9 cellular contexts compared by ENCODE assay signal in genomic region chr19:57803265-57803593, GRCh38. TPM values are rescaled to one million over a fixed set of nuclear protein-coding genes. Genes with fewer than 3 reads are reported as not detected.
DNase-seq lines count a peak whose midpoint lies in the region; ATAC-seq and TF ChIP-seq lines count a peak whose summit lies in the region.
"Had no signal": no experiment of that assay in that cellular context is flagged by ENCODE, and none has a peak within 500 bp of the region (broad histone marks: within the 10 kb centered on the region; RNA-seq: fewer than 3 reads in every experiment).

No MANE protein-coding gene starts in this region.

- TF ChIP-seq CTCF in LNCaP clone FGC (IDR thresholded peaks at IDR 0.05; ENCODE audit: control insufficient read depth, extremely low read depth, insufficient read depth) (no peak), endodermal cell (conservative IDR thresholded peaks at IDR 0.05) (no peak)

- POLR2A ChIA-PET in naive thymus-derived CD4-positive, alpha-beta T cell (lab: Charles Lee) = no interaction called here

- peaks cover 4% of the 10 kb centered on the region for H3K9me3 ChIP-seq in endodermal cell (ENCODE audit: control insufficient read depth, low read length)
- no peaks in the 10 kb centered on the region for H3K9me3 ChIP-seq in naive thymus-derived CD4-positive, alpha-beta T cell (ENCODE audit: control insufficient read depth in 2 of 3, low read length in 3 of 3)

- no peak for ATAC-seq in naive thymus-derived CD4-positive, alpha-beta T cell
- ATAC-seq in HG03280 (IDR thresholded peaks at IDR 0.05; ENCODE audit: unreplicated experiment) = no peak
- no peak for ATAC-seq in GM18870 (IDR thresholded peaks at IDR 0.05; ENCODE audit: unreplicated experiment)

- H3K36me3 Mint-ChIP-seq in endodermal cell (ENCODE audit: low read depth) = peaks cover 29% of the 10 kb centered on the region
- peaks cover 10 to 50% (median 46%) of the 10 kb centered on the region in 5 donors for H3K36me3 Mint-ChIP-seq in naive thymus-derived CD4-positive, alpha-beta T cell

- H3K27me3 ChIP-seq in ACC112 (ENCODE audit: insufficient read depth, low read length) = no peaks in the 10 kb centered on the region
- H3K27me3 ChIP-seq in endodermal cell (ENCODE audit: control insufficient read depth, insufficient read depth, low read length, poor library complexity, severe bottlenecking) = no peaks in the 10 kb centered on the region
- no peaks in the 10 kb centered on the region for H3K27me3 ChIP-seq in naive thymus-derived CD4-positive, alpha-beta T cell (ENCODE audit: control insufficient read depth in 2 of 2, insufficient read depth in 2 of 2, low read length in 2 of 2)

- CTCF ChIA-PET in naive thymus-derived CD4-positive, alpha-beta T cell (lab: Charles Lee) = no interaction called here

- 3 to 5% methylated on average over 6 of the region's 6 CpGs for WGBS in endodermal cell (ENCODE audit: insufficient coverage in 1 of 2, insufficient read length in 1 of 2), 2 experiments

- H3K27ac ChIP-seq in ACC112 (ENCODE audit: low read depth, low read length) = peak overlapping the region; percentile 47
- H3K27ac ChIP-seq in endodermal cell (ENCODE audit: low read depth, low read length) = peak overlapping the region; percentile 98
- H3K27ac ChIP-seq in naive thymus-derived CD4-positive, alpha-beta T cell (ENCODE audit: low read depth, low read length) = peak overlapping the region; percentile 57

- H3K4me1 Mint-ChIP-seq in endodermal cell = peaks cover 47% of the 10 kb centered on the region
- H3K4me1 Mint-ChIP-seq in naive thymus-derived CD4-positive, alpha-beta T cell = peaks cover 19 to 38% (median 34%) of the 10 kb centered on the region in 7 donors

- H3K27ac Mint-ChIP-seq in endodermal cell = peak overlapping the region; percentile 99
- peak overlapping the region in 7 of 9 donors; percentile 37 to 87 (median 75) for H3K27ac Mint-ChIP-seq in naive thymus-derived CD4-positive, alpha-beta T cell

- H3K9me3 Mint-ChIP-seq in endodermal cell = peaks cover under 1% of the 10 kb centered on the region
- H3K9me3 Mint-ChIP-seq in naive thymus-derived CD4-positive, alpha-beta T cell = peaks cover 0 to 23% (median 0%) of the 10 kb centered on the region in 11 donors

- H3K4me3 ChIP-seq in ACC112 (ENCODE audit: low read depth, low read length) = peak overlapping the region; percentile 78
- peak overlapping the region; percentile 51 for H3K4me3 ChIP-seq in LNCaP clone FGC (ENCODE audit: low read depth, low read length)
- peak overlapping the region; percentile 83 for H3K4me3 ChIP-seq in endodermal cell (ENCODE audit: low read length)
- peak overlapping the region; percentile 43 for H3K4me3 ChIP-seq in naive thymus-derived CD4-positive, alpha-beta T cell (ENCODE audit: low read length)

- intact Hi-C loops in naive thymus-derived CD4-positive, alpha-beta T cell (cut with micrococcal nuclease) = no loop called here

- H3K79me2 ChIP-seq in ACC112 (ENCODE audit: control insufficient read depth, insufficient read depth, low read length, unreplicated experiment) = no peaks in the 10 kb centered on the region

- no peaks in the 10 kb centered on the region for H3K27me3 Mint-ChIP-seq in endodermal cell (ENCODE audit: insufficient read depth)
- no peaks in the 10 kb centered on the region for H3K27me3 Mint-ChIP-seq in naive thymus-derived CD4-positive, alpha-beta T cell

- peaks cover 6% of the 10 kb centered on the region for H3K4me1 ChIP-seq in ACC112 (ENCODE audit: control insufficient read depth, insufficient read depth, low read length, unreplicated experiment)
- peaks cover 8% of the 10 kb centered on the region for H3K4me1 ChIP-seq in endodermal cell (ENCODE audit: control insufficient read depth, insufficient read depth, low read length)
- H3K4me1 ChIP-seq in naive thymus-derived CD4-positive, alpha-beta T cell (ENCODE audit: control insufficient read depth in 2 of 2, insufficient read depth in 2 of 2, low read length in 2 of 2) = peaks cover 0 to 11% of the 10 kb centered on the region in 2 donors

- peaks cover 6% of the 10 kb centered on the region; the same call in 1 of the 2 replicates for H3K36me3 ChIP-seq in ACC112 (ENCODE audit: insufficient read depth, low read length)
- peaks cover 31% of the 10 kb centered on the region for H3K36me3 ChIP-seq in endodermal cell (ENCODE audit: control insufficient read depth, insufficient read depth, low read length)
- peaks cover 0 to 8% (median 0%) of the 10 kb centered on the region in 3 experiments for H3K36me3 ChIP-seq in naive thymus-derived CD4-positive, alpha-beta T cell (ENCODE audit: control insufficient read depth in 2 of 3, insufficient read depth in 3 of 3, low read length in 3 of 3)

- H3K9ac ChIP-seq in endodermal cell (ENCODE audit: extremely low read depth, low read length, poor library complexity, severe bottlenecking) = peak overlapping the region; percentile 94

- H3K4me3 Mint-ChIP-seq in endodermal cell = peak overlapping the region; percentile 73
- peak overlapping the region; percentile 56 to 90 (median 84) for H3K4me3 Mint-ChIP-seq in naive thymus-derived CD4-positive, alpha-beta T cell

- DNase-seq in LNCaP clone FGC (ENCODE audit: low read depth) = no peak
- no peak for DNase-seq in endodermal cell
- no peak for DNase-seq in naive thymus-derived CD4-positive, alpha-beta T cell
- no peak for DNase-seq in iPS-NIHi11 (ENCODE audit: low spot score)
- DNase-seq in DMS53 (lab: John Stamatoyannopoulos, UW) = no peak
- DNase-seq: occipital lobe had no signal

- peak overlapping the region; percentile 70 for H2AFZ ChIP-seq in ACC112 (ENCODE audit: low read length, unreplicated experiment)

RNA-seq across cellular contexts. Expression of gene ZNF552, which starts 11.5 kb away (rescaled TPM):
- total RNA-seq in endodermal cell = 10 to 100 TPM; 17.4 to 18.8 TPM
- polyA plus RNA-seq in endodermal cell (2013, experiment 1 of 2) = 4.9 TPM
- polyA plus RNA-seq in endodermal cell (2013, experiment 2 of 2) = 6.5 TPM
- total RNA-seq in naive thymus-derived CD4-positive, alpha-beta T cell = 10 to 100 TPM; 10.6 to 21.9 (median 16.3) TPM
- polyA plus RNA-seq in naive thymus-derived CD4-positive, alpha-beta T cell = 10 to 100 TPM; 10.9 to 16.5 TPM

RNA-seq across cellular contexts. Expression of gene ZNF587B, which starts 26.9 kb away (rescaled TPM):
- 10 to 100 TPM; 37.0 to 39.9 TPM for total RNA-seq in endodermal cell
- polyA plus RNA-seq in endodermal cell (2013, experiment 1 of 2) = 9.2 TPM
- 8.9 TPM for polyA plus RNA-seq in endodermal cell (2013, experiment 2 of 2)
- total RNA-seq in naive thymus-derived CD4-positive, alpha-beta T cell = 10 to 100 TPM; 18.9 to 32.3 (median 24.0) TPM
- polyA plus RNA-seq in naive thymus-derived CD4-positive, alpha-beta T cell = 1 to 10 TPM; 1.7 to 2.9 TPM

RNA-seq across cellular contexts. Expression of gene ZNF586, which starts 33.8 kb away (rescaled TPM):
- total RNA-seq in endodermal cell = 10 to 100 TPM; 15.1 to 17.0 TPM
- polyA plus RNA-seq in endodermal cell (2013, experiment 1 of 2) = 8.7 TPM
- polyA plus RNA-seq in endodermal cell (2013, experiment 2 of 2) = 7.6 TPM
- 10 to 100 TPM; 16.4 to 47.5 (median 42.6) TPM for total RNA-seq in naive thymus-derived CD4-positive, alpha-beta T cell
- polyA plus RNA-seq in naive thymus-derived CD4-positive, alpha-beta T cell = 10 to 100 TPM; 25.5 to 31.8 TPM

RNA-seq across cellular contexts. Expression of gene ZNF587, which starts 46.4 kb away (rescaled TPM):
- 10 to 100 TPM; 64.1 to 98.1 TPM for total RNA-seq in endodermal cell
- 24.8 TPM for polyA plus RNA-seq in endodermal cell (2013, experiment 1 of 2)
- 24.7 TPM for polyA plus RNA-seq in endodermal cell (2013, experiment 2 of 2)
- total RNA-seq in naive thymus-derived CD4-positive, alpha-beta T cell = 10 to 100 TPM; 46.9 to 65.1 (median 48.8) TPM
- polyA plus RNA-seq in naive thymus-derived CD4-positive, alpha-beta T cell = 1 to 10 TPM; 4.2 to 6.4 TPM

RNA-seq across cellular contexts. Expression of gene ZNF776, which starts 56.6 kb away (rescaled TPM):
- total RNA-seq in endodermal cell = 10 to 100 TPM; 16.2 to 21.4 TPM
- 19.0 TPM for polyA plus RNA-seq in endodermal cell (2013, experiment 1 of 2)
- 18.1 TPM for polyA plus RNA-seq in endodermal cell (2013, experiment 2 of 2)
- 10 to 100 TPM; 18.9 to 52.3 (median 21.8) TPM for total RNA-seq in naive thymus-derived CD4-positive, alpha-beta T cell
- 10 to 100 TPM in 1 of 2 donors, 1 to 10 TPM in 1; 6.5 to 11.1 TPM for polyA plus RNA-seq in naive thymus-derived CD4-positive, alpha-beta T cell

Comparison
In these comparisons a context has a peak if more than half of its experiments do, and no peak if none do; other contexts are left out.
1. H3K27ac ChIP-seq: peak in every context shown above with its lines; median percentile 98 in endodermal cell; 57 in naive thymus-derived CD4-positive, alpha-beta T cell; 47 in ACC112.